Comparison of ENCODE assay signal across 21 cellular contexts in genomic region chr3:147328711-147329110, GRCh38.
DNase-seq lines count a peak whose midpoint lies in the region; ATAC-seq, FAIRE-seq and TF ChIP-seq lines count a peak whose summit lies in the region.
"Had no signal": no experiment of that assay in that cellular context is flagged by ENCODE, and none has a peak within 500 bp of the region (broad histone marks: within the 10 kb centered on the region; RNA-seq: fewer than 3 reads in every experiment).

No MANE protein-coding gene starts in this region.

- H3K9me3 ChIP-seq in HepG2 (ENCODE audit: low read length) (no peaks in the 10 kb centered on the region), right lobe of liver (no peaks in the 10 kb centered on the region), H1 (ENCODE audit: insufficient read depth in 2 of 2, low read depth in 1 of 2, low read length in 1 of 2) (no peaks in the 10 kb centered on the region), pancreas (no peaks in the 10 kb centered on the region)
- H3K9me3 ChIP-seq: A549; BE2C; BLaER1 treated with 17β-estradiol and CSF1 and Interleukin-3, amounts not matched to agents 10 nM and 100 nM had no signal

- FAIRE-seq in HepG2 (lab: Jason Lieb, UNC): no peak
- peak; percentile 32 for FAIRE-seq in H1 (lab: Jason Lieb, UNC)
- peak; percentile 70 for FAIRE-seq in pancreas (lab: Jason Lieb, UNC)
- FAIRE-seq in D721Med (lab: Jason Lieb, UNC): no peak
- FAIRE-seq: A549, GM12892 had no signal

- no peak overlapping the region for H3K4ac ChIP-seq in H1 (replicated peaks; ENCODE audit: insufficient read length, low read depth, low read length)

- H4K91ac ChIP-seq in H1 (replicated peaks; ENCODE audit: insufficient read length, low read length): no peak overlapping the region

- no peak overlapping the region for H2BK5ac ChIP-seq in H1 (ENCODE audit: low read depth, low read length)

- no peak overlapping the region for H3K4me2 ChIP-seq in HepG2 (ENCODE audit: low read depth, low read length)
- no peak overlapping the region for H3K4me2 ChIP-seq in H1 (ENCODE audit: insufficient read depth in 1 of 2, low read depth in 2 of 2, low read length in 2 of 2)
- H3K4me2 ChIP-seq: A549; BLaER1 treated with 17β-estradiol and CSF1 and Interleukin-3, amounts not matched to agents 10 nM and 100 nM had no signal

- no peaks in the 10 kb centered on the region for H3K23me2 ChIP-seq in H1 (ENCODE audit: low read depth, low read length)

- no peaks in the 10 kb centered on the region for H3K36me3 ChIP-seq in HepG2 (replicated peaks in 1 of 2; ENCODE audit: control insufficient read depth in 1 of 2, insufficient read depth in 2 of 2, low read length in 2 of 2)
- H3K36me3 ChIP-seq in right lobe of liver: no peaks in the 10 kb centered on the region
- H3K36me3 ChIP-seq in H1 (ENCODE audit: control insufficient read depth in 2 of 4, insufficient read depth in 4 of 4, low read length in 3 of 4): no peaks in the 10 kb centered on the region
- no peaks in the 10 kb centered on the region for H3K36me3 ChIP-seq in pancreas
- H3K36me3 ChIP-seq: BE2C; BLaER1 treated with 17β-estradiol and CSF1 and Interleukin-3, amounts not matched to agents 10 nM and 100 nM had no signal

- CTCF ChIA-PET in HepG2 (lab: Yijun Ruan, JAX; ENCODE audit: low intra/inter-chr PET ratio, low total read pairs) (no interaction called here), H1 (lab: Charles Lee; ENCODE audit: partially characterized antibody) (interaction anchor here (0.6 to 1.0 kb wide), 3 partner anchors 33 to 77 kb away, joined by 3 read pairs; no protein-coding TSS in a partner anchor)

- no peaks in the 10 kb centered on the region for H3K79me1 ChIP-seq in H1 (ENCODE audit: low read depth, low read length)

- H3K79me2 ChIP-seq in HepG2 (ENCODE audit: insufficient read depth, low read length) (no peaks in the 10 kb centered on the region), H1 (ENCODE audit: control insufficient read depth in 1 of 2, insufficient read depth in 2 of 2, low read length in 2 of 2) (no peaks in the 10 kb centered on the region)

- no peak overlapping the region for H2BK120ac ChIP-seq in H1 (replicated peaks; ENCODE audit: low read depth, low read length)

- H2BK12ac ChIP-seq in H1 (ENCODE audit: low read depth, low read length): no peak overlapping the region

- H3K9ac ChIP-seq in HepG2 (ENCODE audit: insufficient read depth, low read depth, low read length): no peak overlapping the region
- H3K9ac ChIP-seq in H1 (replicated peaks in 1 of 4; ENCODE audit: extremely low read depth in 1 of 4, low read depth in 3 of 4, low read length in 3 of 4): no peak overlapping the region
- H3K9ac ChIP-seq: BLaER1 treated with 17β-estradiol and CSF1 and Interleukin-3, amounts not matched to agents 10 nM and 100 nM; GM23248 had no signal

- no peak overlapping the region for H2BK15ac ChIP-seq in H1 (ENCODE audit: low read length)

- H2AFZ ChIP-seq in HepG2 (ENCODE audit: low read length) (no peak overlapping the region), H1 (ENCODE audit: low read length) (no peak overlapping the region)
- H2AFZ ChIP-seq: GM23248 had no signal

- under 1% methylated on average over 2 of the region's 2 CpGs for WGBS in HepG2 (ENCODE audit: low lambda C conversion rate)
- 52% methylated on average over 2 of the region's 2 CpGs for WGBS in right lobe of liver (ENCODE audit: insufficient coverage, low coverage, low lambda C conversion rate, missing lambda C conversion rate)
- 96% methylated on average over 2 of the region's 2 CpGs; no CpG with 5 or more reads in 1 of the 2 experiments for WGBS in H1 (ENCODE audit: extremely low coverage in 1 of 2, insufficient coverage in 1 of 2, insufficient read length in 1 of 2, insufficient replicate concordance in 2 of 2, low coverage in 1 of 2, low lambda C conversion rate in 2 of 2, missing lambda C conversion rate in 1 of 2), 2 experiments
- 71 to 82% methylated on average over 2 of the region's 2 CpGs for WGBS in pancreas, 2 donors

- intact Hi-C loops in HepG2 (cut with micrococcal nuclease; ENCODE audit: unreplicated experiment): no loop called here
- intact Hi-C loops in right lobe of liver (cut with DNase I): no loop called here
- intact Hi-C loops in pancreas (cut with DNase I): no loop called here

- no peak overlapping the region for H4K5ac ChIP-seq in H1 (ENCODE audit: insufficient read length, low read depth, low read length)

- no peak overlapping the region for H4K8ac ChIP-seq in H1 (ENCODE audit: extremely low read depth, insufficient read depth, low read length)

- no peak for TF ChIP-seq EP300 in HepG2 (IDR thresholded peaks at IDR 0.05; ENCODE audit: low read depth in 2 of 2, low read length in 2 of 2)
- no peak for TF ChIP-seq EP300 in HepG2 (CRISPR knock-in tag; IDR thresholded peaks at IDR 0.05; ENCODE audit: borderline replicate concordance)
- TF ChIP-seq EP300 in H1 (IDR thresholded peaks at IDR 0.05; ENCODE audit: borderline replicate concordance in 1 of 2, low read depth in 2 of 2, low read length in 2 of 2): no peak

- H4K20me1 ChIP-seq in HepG2 (ENCODE audit: insufficient read depth, low read length): no peaks in the 10 kb centered on the region
- H4K20me1 ChIP-seq in H1 (replicated peaks in 1 of 2; ENCODE audit: control insufficient read depth in 1 of 2, insufficient read depth in 2 of 2, low read length in 2 of 2): no peaks in the 10 kb centered on the region
- H4K20me1 ChIP-seq: BLaER1 treated with 17β-estradiol and CSF1 and Interleukin-3, amounts not matched to agents 10 nM and 100 nM had no signal

- no peak for TF ChIP-seq POLR2A in HepG2 (IDR thresholded peaks at IDR 0.05; ENCODE audit: insufficient read depth in 1 of 2, low read depth in 2 of 2, low read length in 2 of 2)
- TF ChIP-seq POLR2A in right lobe of liver (IDR thresholded peaks at IDR 0.05): no peak
- no peak for TF ChIP-seq POLR2A in H1 (IDR thresholded peaks at IDR 0.05; ENCODE audit: control extremely low read depth in 1 of 2, low read depth in 2 of 2, low read length in 2 of 2)

- no peak for TF ChIP-seq RAD21 in HepG2 (CRISPR knock-in tag; IDR thresholded peaks at IDR 0.05)
- TF ChIP-seq RAD21 in H1 (IDR thresholded peaks at IDR 0.05 in 1 of 2, conservative IDR thresholded peaks at IDR 0.05 in 1 of 2; ENCODE audit: low read depth in 2 of 2, low read length in 2 of 2): no peak

- H3K56ac ChIP-seq in H1 (replicated peaks; ENCODE audit: insufficient read length, low read depth, low read length): no peak overlapping the region

- TF ChIP-seq CTCF in HepG2 (CRISPR knock-in tag; IDR thresholded peaks at IDR 0.05): no peak
- no peak for TF ChIP-seq CTCF in right lobe of liver (IDR thresholded peaks at IDR 0.05)
- no peak for TF ChIP-seq CTCF in H1 (IDR thresholded peaks at IDR 0.05; ENCODE audit: control extremely low read depth in 1 of 3, insufficient read depth in 1 of 3, low read depth in 1 of 3, low read length in 3 of 3)
- TF ChIP-seq CTCF in pancreas (IDR thresholded peaks at IDR 0.05): no peak
- no peak for TF ChIP-seq CTCF in D721Med (IDR thresholded peaks at IDR 0.05; ENCODE audit: insufficient read depth, missing control alignments)

- ATAC-seq in HepG2 (no peak), right lobe of liver (no peak), pancreas (no peak), HG03565 (IDR thresholded peaks at IDR 0.05; ENCODE audit: unreplicated experiment) (no peak)
- ATAC-seq: A549, HCT116 had no signal

- DNase-seq in HepG2 (ENCODE audit: low spot score) (no peak), right lobe of liver (no peak), H1 (ENCODE audit: low read depth in 1 of 2, low spot score in 2 of 2) (no peak), pancreas (no peak), D721Med (ENCODE audit: insufficient read length, low spot score) (no peak), NCI-H524 (lab: John Stamatoyannopoulos, UW) (no peak)
- DNase-seq: ACHN; AML-193; BE2C; CD4-positive, alpha-beta T cell; CD8-positive, alpha-beta memory T cell; DMS53; DMS79 treated with DMSO at 0.1 percent for 48 hours; GM23248; H9 had no signal

- H3K4me3 ChIP-seq in HepG2 (replicated peaks in 1 of 3; ENCODE audit: insufficient read depth in 1 of 3, low read depth in 2 of 3, low read length in 3 of 3) (no peak overlapping the region), right lobe of liver (no peak overlapping the region), H1 (ENCODE audit: extremely low read depth in 1 of 4, insufficient read depth in 2 of 4, low read depth in 3 of 4, low read length in 4 of 4) (no peak overlapping the region), pancreas (no peak overlapping the region)
- H3K4me3 ChIP-seq: A549; BLaER1 treated with 17β-estradiol and CSF1 and Interleukin-3, amounts not matched to agents 10 nM and 100 nM; GM23248 had no signal

- BruUV-seq in HepG2 (replicated peaks; lab: Mats Ljungman, UMichigan): no TSS peak

- no peaks in the 10 kb centered on the region for H3K27me3 ChIP-seq in HepG2 (ENCODE audit: control insufficient read depth in 1 of 2, insufficient read depth in 2 of 2, low read length in 2 of 2)
- no peaks in the 10 kb centered on the region for H3K27me3 ChIP-seq in right lobe of liver
- H3K27me3 ChIP-seq in H1 (replicated peaks in 1 of 4; ENCODE audit: control insufficient read depth in 3 of 4, extremely low read depth in 1 of 4, insufficient read depth in 3 of 4, low read length in 3 of 4): peaks cover 0 to 1% (median 0%) of the 10 kb centered on the region in 4 experiments; a peak in 1 of 7 replicates
- H3K27me3 ChIP-seq in pancreas: no peaks in the 10 kb centered on the region
- H3K27me3 ChIP-seq: BE2C; BLaER1 treated with 17β-estradiol and CSF1 and Interleukin-3, amounts not matched to agents 10 nM and 100 nM had no signal

- no peak overlapping the region for H3K14ac ChIP-seq in H1 (ENCODE audit: insufficient read length)

- no peaks in the 10 kb centered on the region for H3K4me1 ChIP-seq in HepG2 (ENCODE audit: insufficient read depth, low read length)
- H3K4me1 ChIP-seq in right lobe of liver: no peaks in the 10 kb centered on the region
- no peaks in the 10 kb centered on the region for H3K4me1 ChIP-seq in H1 (replicated peaks in 1 of 4; ENCODE audit: control insufficient read depth in 3 of 4, insufficient read depth in 4 of 4, low read length in 3 of 4)
- no peaks in the 10 kb centered on the region for H3K4me1 ChIP-seq in pancreas
- H3K4me1 ChIP-seq: A549; BE2C; BLaER1 treated with 17β-estradiol and CSF1 and Interleukin-3, amounts not matched to agents 10 nM and 100 nM had no signal

- in situ Hi-C loops in HepG2 (cut with HindIII; ENCODE audit: extremely low pct_ligation_motif_present, low pct_unique_long_range_greater_than_20kb): no loop called here

- H3K23ac ChIP-seq in H1 (ENCODE audit: insufficient read length): no peak overlapping the region

- no peak overlapping the region for H2AK5ac ChIP-seq in H1 (ENCODE audit: low read depth, low read length)

- H3K18ac ChIP-seq in H1 (ENCODE audit: extremely low read depth, low read length): no peak overlapping the region

- H3K27ac ChIP-seq in HepG2 (ENCODE audit: extremely low read length, insufficient read depth, low read length) (no peak overlapping the region), right lobe of liver (no peak overlapping the region), H1 (ENCODE audit: low read depth, low read length) (no peak overlapping the region), pancreas (no peak overlapping the region)
- H3K27ac ChIP-seq: 22Rv1; A549; BLaER1 treated with 17β-estradiol and CSF1 and Interleukin-3, amounts not matched to agents 10 nM and 100 nM; GM23248 had no signal

- no peak overlapping the region for H2BK20ac ChIP-seq in H1 (ENCODE audit: low read length)

- POLR2A ChIA-PET in HepG2 (lab: Yijun Ruan, JAX): no interaction called here
- POLR2A ChIA-PET in H1 (lab: Charles Lee; ENCODE audit: partially characterized antibody): no interaction called here
